ENCODE assay signal across 11 cellular contexts in genomic region chr1:93753766-93754763, GRCh38.
DNase-seq lines count a peak whose midpoint lies in the region; ATAC-seq and TF ChIP-seq lines count a peak whose summit lies in the region.
"Had no signal": no experiment of that assay in that cellular context is flagged by ENCODE, and none has a peak within 500 bp of the region (broad histone marks: within the 10 kb centered on the region; RNA-seq: fewer than 3 reads in every experiment).

No MANE protein-coding gene starts in this region.

- H3K36me3 ChIP-seq in prostate gland: no peaks in the 10 kb centered on the region

- TF ChIP-seq POLR2A in prostate gland (IDR thresholded peaks at IDR 0.05): no peak

- TF ChIP-seq CTCF in retinal pigment epithelial cell (conservative IDR thresholded peaks at IDR 0.05; ENCODE audit: low read depth, low read length) (no peak), prostate gland (IDR thresholded peaks at IDR 0.05) (no peak)

- WGBS in prostate gland: 56% methylated on average over 6 of the region's 6 CpGs

- H3K27me3 ChIP-seq in prostate gland (replicated peaks; ENCODE audit: insufficient read depth): no peaks in the 10 kb centered on the region

- no peaks in the 10 kb centered on the region for H3K4me1 ChIP-seq in prostate gland (replicated peaks)

- H3K4me3 ChIP-seq in retinal pigment epithelial cell (ENCODE audit: low read length) (no peak overlapping the region), prostate gland (no peak overlapping the region)

- H3K9me3 ChIP-seq in prostate gland: no peaks in the 10 kb centered on the region

- ATAC-seq in HG03439 (IDR thresholded peaks at IDR 0.05; ENCODE audit: unreplicated experiment) (no peak), GM21526 (IDR thresholded peaks at IDR 0.05; ENCODE audit: low FRiP score, unreplicated experiment) (no peak)
- ATAC-seq: activated CD4-positive, CD25-positive, alpha-beta regulatory T cell treated with anti-CD3 and anti-CD28 coated beads, Interleukin-2, amount 50 U/mL, for 24 hours had no signal

- intact Hi-C loops in prostate gland (cut with DNase I): no loop called here

- DNase-seq in HS-27A (ENCODE audit: low read depth) (peak; percentile 92), SKM-1 treated with dmso at 0.1 percent for 144 hours (lab: John Stamatoyannopoulos, UW; ENCODE audit: unreplicated experiment) (peak; percentile 71), fibroblast of peridontal ligament (ENCODE audit: extremely low read depth) (peak; percentile 97), retinal pigment epithelial cell (ENCODE audit: low read depth) (peak; percentile 63), prostate gland (ENCODE audit: low spot score) (no peak)
- no peak for DNase-seq in stimulated activated CD4-positive, alpha-beta T cell treated with anti-CD3 and anti-CD28 coated beads, Interleukin-4, amount 100 ng/mL, for 24 hours
- DNase-seq: mesendoderm, NCI-H1417 had no signal

- H3K27ac ChIP-seq in prostate gland: no peak overlapping the region

Comparison
In these comparisons a context has a peak if more than half of its experiments do, and no peak if none do; other contexts are left out.
1. DNase-seq: peak in HS-27A (single experiment), SKM-1 treated with dmso at 0.1 percent for 144 hours (single experiment), fibroblast of peridontal ligament (single experiment) and retinal pigment epithelial cell (single experiment); none in prostate gland (single experiment) and stimulated activated CD4-positive, alpha-beta T cell treated with anti-CD3 and anti-CD28 coated beads, Interleukin-4, amount 100 ng/mL, for 24 hours (single experiment).